1 cellular context compared by ENCODE assay signal in genomic region chr15:40115670-40116093, GRCh38.
A peak's percentile ranks its signal among the peaks of the same experiment; 100 is the strongest.
TF ChIP-seq lines count a peak whose summit lies in the region.

No MANE protein-coding gene starts in this region.

TF ChIP-seq in HepG2, 621 proteins besides CTCF, POLR2A, EP300 and RAD21 (continued from another document and continues in another):
- TF ChIP-seq ZBTB40 (IDR thresholded peaks at IDR 0.05): no peak
- no peak for TF ChIP-seq ZBTB40 (CRISPR knock-in tag; IDR thresholded peaks at IDR 0.05)
- no peak for TF ChIP-seq PHF8 (CRISPR knock-in tag; IDR thresholded peaks at IDR 0.05)
- TF ChIP-seq ZNF614 (CRISPR knock-in tag; IDR thresholded peaks at IDR 0.05; ENCODE audit: borderline replicate concordance): peak; percentile 26; the same call in 1 of the 2 replicates
- TF ChIP-seq USF2 (IDR thresholded peaks at IDR 0.05; ENCODE audit: low read depth, low read length): no peak
- TF ChIP-seq USF2 (CRISPR knock-in tag; IDR thresholded peaks at IDR 0.05; ENCODE audit: borderline replicate concordance): no peak
- no peak for TF ChIP-seq IKZF4 (CRISPR knock-in tag; IDR thresholded peaks at IDR 0.05; ENCODE audit: borderline replicate concordance, low read depth, not compliant biosample characterization)
- no peak for TF ChIP-seq PRDM15 (CRISPR knock-in tag; IDR thresholded peaks at IDR 0.05)
- TF ChIP-seq NFKBIZ (CRISPR knock-in tag; IDR thresholded peaks at IDR 0.05): no peak
- no peak for TF ChIP-seq PAWR (CRISPR knock-in tag; IDR thresholded peaks at IDR 0.05; ENCODE audit: borderline replicate concordance)
- TF ChIP-seq XBP1 (CRISPR knock-in tag; IDR thresholded peaks at IDR 0.05): no peak
- TF ChIP-seq TOPORS (CRISPR knock-in tag; IDR thresholded peaks at IDR 0.05): no peak
- TF ChIP-seq ZNF891 (CRISPR knock-in tag; IDR thresholded peaks at IDR 0.05): no peak
- no peak for TF ChIP-seq PRDM4 (CRISPR knock-in tag; IDR thresholded peaks at IDR 0.05; ENCODE audit: borderline replicate concordance)
- TF ChIP-seq ZNF605 (CRISPR knock-in tag; IDR thresholded peaks at IDR 0.05): peak; percentile 55; the same call in 1 of the 2 replicates
- no peak for TF ChIP-seq TCF12 (IDR thresholded peaks at IDR 0.05)
- no peak for TF ChIP-seq TCF12 (CRISPR knock-in tag; IDR thresholded peaks at IDR 0.05)
- no peak for TF ChIP-seq HOXD1 (CRISPR knock-in tag; IDR thresholded peaks at IDR 0.05)
- TF ChIP-seq ZNF550 (CRISPR knock-in tag; IDR thresholded peaks at IDR 0.05; ENCODE audit: borderline replicate concordance): no peak
- TF ChIP-seq MYPOP (CRISPR knock-in tag; IDR thresholded peaks at IDR 0.05): no peak
- TF ChIP-seq FOXP1 (IDR thresholded peaks at IDR 0.05): no peak
- no peak for TF ChIP-seq FOXP1 (CRISPR knock-in tag; IDR thresholded peaks at IDR 0.05)
- TF ChIP-seq ZNF512 (CRISPR knock-in tag; IDR thresholded peaks at IDR 0.05): no peak
- no peak for TF ChIP-seq NRL (CRISPR knock-in tag; IDR thresholded peaks at IDR 0.05; ENCODE audit: borderline replicate concordance)
- TF ChIP-seq TEAD2 (CRISPR knock-in tag; IDR thresholded peaks at IDR 0.05): no peak
- TF ChIP-seq PPARG (CRISPR knock-in tag; conservative IDR thresholded peaks at IDR 0.05): 0 out of 2 replicates have a peak, but pooled peaks have one; percentile 25
- TF ChIP-seq RNF2 (conservative IDR thresholded peaks at IDR 0.05; ENCODE audit: low read depth): no peak
- TF ChIP-seq YEATS2 (CRISPR knock-in tag; IDR thresholded peaks at IDR 0.05; ENCODE audit: borderline replicate concordance): 0 out of 2 replicates have a peak, but pooled peaks have one; percentile 47
- no peak for TF ChIP-seq GATAD1 (CRISPR knock-in tag; IDR thresholded peaks at IDR 0.05)
- no peak for TF ChIP-seq ZNF552 (CRISPR knock-in tag; IDR thresholded peaks at IDR 0.05; ENCODE audit: borderline replicate concordance)
- TF ChIP-seq ZSCAN20 (CRISPR knock-in tag; IDR thresholded peaks at IDR 0.05; ENCODE audit: borderline replicate concordance): no peak
- no peak for TF ChIP-seq SNAI1 (CRISPR knock-in tag; IDR thresholded peaks at IDR 0.05; ENCODE audit: borderline replicate concordance)
- peak; percentile 39; the same call in 1 of the 2 replicates for TF ChIP-seq HNF4A (CRISPR knock-in tag; IDR thresholded peaks at IDR 0.05)
- TF ChIP-seq GZF1 (CRISPR knock-in tag; IDR thresholded peaks at IDR 0.05): no peak
- TF ChIP-seq FOXC1 (CRISPR knock-in tag; IDR thresholded peaks at IDR 0.05; ENCODE audit: borderline replicate concordance): no peak
- no peak for TF ChIP-seq ZNF501 (CRISPR knock-in tag; IDR thresholded peaks at IDR 0.05)
- TF ChIP-seq ZNF597 (CRISPR knock-in tag; IDR thresholded peaks at IDR 0.05): no peak
- no peak for TF ChIP-seq JDP2 (CRISPR knock-in tag; IDR thresholded peaks at IDR 0.05; ENCODE audit: borderline replicate concordance)
- TF ChIP-seq HBP1 (CRISPR knock-in tag; IDR thresholded peaks at IDR 0.05; ENCODE audit: low read depth): no peak
- TF ChIP-seq ZNF34 (CRISPR knock-in tag; IDR thresholded peaks at IDR 0.05; ENCODE audit: borderline replicate concordance): no peak
